In genomic region chr1:145995964-145996432, GRCh38 we compare ENCODE assay signal across 7 cellular contexts. TPM values are rescaled to one million over a fixed set of nuclear protein-coding genes. Genes with fewer than 3 reads are reported as not detected.
DNase-seq lines count a peak whose midpoint lies in the region; ATAC-seq and TF ChIP-seq lines count a peak whose summit lies in the region.
"Had no signal": no experiment of that assay in that cellular context is flagged by ENCODE, and none has a peak within 500 bp of the region (broad histone marks: within the 10 kb centered on the region; RNA-seq: fewer than 3 reads in every experiment).

No MANE protein-coding gene starts in this region.

- peaks cover 36% of the 10 kb centered on the region for H3K36me3 ChIP-seq in rectal smooth muscle tissue (ENCODE audit: control insufficient read depth, insufficient read depth, low read length)

- DNase-seq in NCI-H146 (lab: John Stamatoyannopoulos, UW) (peak; percentile 44), NCI-H146 treated with DMSO at 0.1 percent for 48 hours (lab: John Stamatoyannopoulos, UW; ENCODE audit: unreplicated experiment) (no peak), chondrocyte (ENCODE audit: low spot score) (no peak), SW 1271 (lab: John Stamatoyannopoulos, UW) (no peak)

- H3K27me3 Mint-ChIP-seq in chondrocyte (ENCODE audit: low read depth): no peaks in the 10 kb centered on the region

- peak overlapping the region; percentile 100 for H3K4me3 ChIP-seq in rectal smooth muscle tissue (ENCODE audit: low read length)

- peaks cover 47% of the 10 kb centered on the region for H3K4me1 Mint-ChIP-seq in chondrocyte (ENCODE audit: low read depth)

- peak overlapping the region; percentile 98 for H3K9ac ChIP-seq in rectal smooth muscle tissue (ENCODE audit: low read length)

- peaks cover 14% of the 10 kb centered on the region for H3K36me3 Mint-ChIP-seq in chondrocyte (ENCODE audit: low read depth)

- no peak for TF ChIP-seq CTCF in chondrocyte (IDR thresholded peaks at IDR 0.05)

- H3K9me3 Mint-ChIP-seq in chondrocyte (ENCODE audit: low read depth): no peaks in the 10 kb centered on the region

- no peaks in the 10 kb centered on the region for H3K27me3 ChIP-seq in rectal smooth muscle tissue (ENCODE audit: control insufficient read depth, insufficient read depth, low read length)

- H3K27ac Mint-ChIP-seq in chondrocyte (ENCODE audit: unreplicated experiment): peak overlapping the region; percentile 86

- peak overlapping the region; percentile 97 for H3K27ac ChIP-seq in rectal smooth muscle tissue (ENCODE audit: low read depth, low read length)

- no peak for ATAC-seq in HG02981 (IDR thresholded peaks at IDR 0.05; ENCODE audit: unreplicated experiment)

- peak overlapping the region; percentile 80 for H3K4me3 Mint-ChIP-seq in chondrocyte (ENCODE audit: unreplicated experiment)

- H3K4me1 ChIP-seq in rectal smooth muscle tissue (ENCODE audit: control insufficient read depth, insufficient read depth, low read length): peaks cover 24% of the 10 kb centered on the region

RNA-seq across cellular contexts. Expression of gene TXNIP, which starts 0.4 kb away (rescaled TPM):
- total RNA-seq in chondrocyte: 3.8 to 55.5 TPM (median 4.0 TPM) in 3 replicates

RNA-seq across cellular contexts. Expression of gene HJV, which starts 25.5 kb away (rescaled TPM):
- total RNA-seq in chondrocyte: not detected in 3 replicates
- total RNA-seq: glomerular endothelial cell had no signal

RNA-seq across cellular contexts. Expression of gene POLR3GL, which starts 31.5 kb away (rescaled TPM):
- 13.3 to 20.7 TPM (median 13.9 TPM) in 3 replicates for total RNA-seq in chondrocyte

RNA-seq across cellular contexts. Expression of gene ANKRD34A, which starts 31.6 kb away (rescaled TPM):
- total RNA-seq in chondrocyte: 1.2 to 3.1 TPM (median 2.0 TPM) in 3 replicates

RNA-seq across cellular contexts. Expression of gene LIX1L, which starts 38.2 kb away (rescaled TPM):
- 50.3 to 57.1 TPM (median 53.0 TPM) in 3 replicates for total RNA-seq in chondrocyte
